ENCODE assay signal across 1 cellular context in the genomic region with DNA sequence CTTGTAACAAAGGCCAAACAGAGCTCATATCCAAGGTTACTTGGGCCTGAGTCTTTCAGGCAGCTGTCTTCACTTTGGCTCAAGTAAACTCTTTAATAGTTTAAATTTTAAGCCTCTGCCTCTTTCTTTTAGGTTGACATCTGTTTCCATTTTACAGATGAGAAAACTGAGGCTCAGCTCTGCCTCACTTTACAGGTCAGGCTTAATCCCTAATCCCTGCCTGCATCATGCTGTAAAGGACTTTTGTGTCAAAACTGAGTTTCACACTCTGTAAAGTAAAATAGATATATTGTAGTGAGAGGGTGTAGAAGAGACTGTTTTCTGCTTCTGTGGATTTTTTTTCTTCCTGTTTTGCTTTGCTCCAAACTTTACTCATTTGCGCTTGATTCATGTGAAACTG.
TF ChIP-seq lines count a peak whose summit lies in the region.

No MANE protein-coding gene starts in this region.

TF ChIP-seq in K562, 482 proteins besides CTCF, POLR2A, EP300 and RAD21 (continued from another document):
- TF ChIP-seq, protein P1, sequence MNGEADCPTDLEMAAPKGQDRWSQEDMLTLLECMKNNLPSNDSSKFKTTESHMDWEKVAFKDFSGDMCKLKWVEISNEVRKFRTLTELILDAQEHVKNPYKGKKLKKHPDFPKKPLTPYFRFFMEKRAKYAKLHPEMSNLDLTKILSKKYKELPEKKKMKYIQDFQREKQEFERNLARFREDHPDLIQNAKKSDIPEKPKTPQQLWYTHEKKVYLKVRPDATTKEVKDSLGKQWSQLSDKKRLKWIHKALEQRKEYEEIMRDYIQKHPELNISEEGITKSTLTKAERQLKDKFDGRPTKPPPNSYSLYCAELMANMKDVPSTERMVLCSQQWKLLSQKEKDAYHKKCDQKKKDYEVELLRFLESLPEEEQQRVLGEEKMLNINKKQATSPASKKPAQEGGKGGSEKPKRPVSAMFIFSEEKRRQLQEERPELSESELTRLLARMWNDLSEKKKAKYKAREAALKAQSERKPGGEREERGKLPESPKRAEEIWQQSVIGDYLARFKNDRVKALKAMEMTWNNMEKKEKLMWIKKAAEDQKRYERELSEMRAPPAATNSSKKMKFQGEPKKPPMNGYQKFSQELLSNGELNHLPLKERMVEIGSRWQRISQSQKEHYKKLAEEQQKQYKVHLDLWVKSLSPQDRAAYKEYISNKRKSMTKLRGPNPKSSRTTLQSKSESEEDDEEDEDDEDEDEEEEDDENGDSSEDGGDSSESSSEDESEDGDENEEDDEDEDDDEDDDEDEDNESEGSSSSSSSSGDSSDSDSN (IDR thresholded peaks at IDR 0.05; ENCODE audit: borderline replicate concordance in 1 of 2, low read depth in 2 of 2, low read length in 2 of 2) = no peak
